ENCODE assay signal across 8 cellular contexts in genomic region chr12:55742719-55743130, GRCh38. TPM values are rescaled to one million over a fixed set of nuclear protein-coding genes. Genes with fewer than 3 reads are reported as not detected.
DNase-seq lines count a peak whose midpoint lies in the region; ATAC-seq and TF ChIP-seq lines count a peak whose summit lies in the region.

Gene GDF11, plus strand, starts transcription at chr12:55743122. Its CDS starts 195 bp downstream, at chr12:55743317.

- H3K9me3 ChIP-seq in smooth muscle cell (replicated peaks; ENCODE audit: low read depth): no peaks in the 10 kb centered on the region

- peak within 1 kb of the TSS; percentile 87 for H2AFZ ChIP-seq in smooth muscle cell (ENCODE audit: low read depth)

- no peaks in the 10 kb centered on the region for H3K27me3 ChIP-seq in smooth muscle cell (ENCODE audit: low read depth)

- H3F3A ChIP-seq in smooth muscle cell (ENCODE audit: low read depth): peaks cover 6% of the 10 kb centered on the region

- peak; percentile 31 for ATAC-seq in HG02870 (IDR thresholded peaks at IDR 0.05; ENCODE audit: unreplicated experiment)
- no peak for ATAC-seq in GM19467 (IDR thresholded peaks at IDR 0.05; ENCODE audit: unreplicated experiment)

- H3K36me3 ChIP-seq in smooth muscle cell (ENCODE audit: low read depth): no peaks in the 10 kb centered on the region

- H3K4me1 ChIP-seq in smooth muscle cell (ENCODE audit: low read depth): peaks cover 39% of the 10 kb centered on the region

- peak; percentile 21 for DNase-seq in GF-D8 (lab: John Stamatoyannopoulos, UW)
- peak; percentile 59 for DNase-seq in NCI-H2196 treated with DMSO at 0.1 percent for 48 hours (lab: John Stamatoyannopoulos, UW; ENCODE audit: unreplicated experiment)
- DNase-seq in cardiac fibroblast (ENCODE audit: low read depth in 2 of 2): peak; percentile 73 to 82
- peak; percentile 93 for DNase-seq in islet precursor cell
- DNase-seq in smooth muscle cell (lab: John Stamatoyannopoulos, UW; ENCODE audit: unreplicated experiment): peak; percentile 62

- WGBS in smooth muscle cell (ENCODE audit: low lambda C conversion rate): 3% methylated on average over 6 of the region's 19 CpGs

- H3K4me3 ChIP-seq in WI38 (ENCODE audit: low read depth, low read length): peak within 1 kb of the TSS; percentile 58
- peak within 1 kb of the TSS; percentile 63 to 66 for H3K4me3 ChIP-seq in cardiac fibroblast (replicated peaks in 1 of 2; ENCODE audit: low read depth in 2 of 2, low read length in 2 of 2)
- H3K4me3 ChIP-seq in smooth muscle cell: peak within 1 kb of the TSS; percentile 80

- peak within 1 kb of the TSS; percentile 70 for H3K27ac ChIP-seq in smooth muscle cell (ENCODE audit: low read depth)

- peak within 1 kb of the TSS; percentile 61 for H3K9ac ChIP-seq in smooth muscle cell (ENCODE audit: low read depth)

- H3K79me2 ChIP-seq in smooth muscle cell (ENCODE audit: low read depth): peaks cover 5% of the 10 kb centered on the region

- no peak for TF ChIP-seq CTCF in WI38 (IDR thresholded peaks at IDR 0.05; ENCODE audit: low read depth, low read length)
- no peak for TF ChIP-seq CTCF in cardiac fibroblast (IDR thresholded peaks at IDR 0.05; ENCODE audit: low read depth, low read length)
- TF ChIP-seq CTCF in smooth muscle cell (IDR thresholded peaks at IDR 0.05; ENCODE audit: borderline replicate concordance, insufficient read depth, poor library complexity, severe bottlenecking): no peak

- peak within 1 kb of the TSS; percentile 96 for H3K4me2 ChIP-seq in smooth muscle cell

- peaks cover 36% of the 10 kb centered on the region for H4K20me1 ChIP-seq in smooth muscle cell (ENCODE audit: low read depth)

RNA-seq across cellular contexts. Expression of gene GDF11, which starts in this region (rescaled TPM):
- 2.8 and 3.5 TPM in 2 replicates for total RNA-seq in smooth muscle cell
- 2.3 and 2.6 TPM in 2 replicates for polyA plus RNA-seq in smooth muscle cell

Comparison
In these comparisons a context has a peak if more than half of its experiments do, and no peak if none do; other contexts are left out.
1. DNase-seq: peak in every context shown above with its lines; median percentile 93 in islet precursor cell; 78 in cardiac fibroblast; 62 in smooth muscle cell; 59 in NCI-H2196 treated with DMSO at 0.1 percent for 48 hours; 21 in GF-D8.